ENCODE assay signal across 11 cellular contexts in the genomic region with DNA sequence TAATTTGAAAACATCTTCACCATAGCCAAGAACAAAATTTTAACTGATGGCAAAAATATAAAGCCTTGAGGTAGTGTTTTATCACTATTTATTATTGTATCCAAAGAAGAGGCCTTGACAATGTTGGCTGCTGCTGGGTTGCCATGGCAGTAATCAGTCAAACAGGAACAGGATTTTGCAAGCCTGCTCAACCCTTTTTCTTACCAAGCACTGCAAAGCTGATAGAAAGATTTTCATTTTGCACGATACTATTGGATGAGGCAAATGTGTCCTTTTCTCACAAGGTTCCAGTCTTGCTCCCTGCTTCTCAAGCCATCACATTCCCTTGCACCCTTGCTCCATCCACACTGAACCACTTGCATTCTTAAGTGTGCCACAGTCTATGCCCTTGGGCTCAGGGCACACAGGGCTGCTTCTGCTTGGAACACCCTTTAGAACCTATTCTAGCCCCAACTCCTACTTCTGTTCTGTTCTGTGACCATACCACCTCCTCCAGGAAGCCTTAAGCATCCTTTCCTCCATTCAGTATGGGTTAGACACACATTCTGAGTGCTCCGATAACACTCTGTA.
DNase-seq lines count a peak whose midpoint lies in the region; ATAC-seq and TF ChIP-seq lines count a peak whose summit lies in the region.
"Had no signal": no experiment of that assay in that cellular context is flagged by ENCODE, and none has a peak within 500 bp of the region (broad histone marks: within the 10 kb centered on the region; RNA-seq: fewer than 3 reads in every experiment).

No MANE protein-coding gene starts in this region.

- H3K27ac ChIP-seq in trophoblast cell (ENCODE audit: low read depth, low read length) (no peak overlapping the region), suprapubic skin (no peak overlapping the region)
- H3K27ac ChIP-seq: neutrophil had no signal

- no peak overlapping the region for H4K8ac ChIP-seq in trophoblast cell (ENCODE audit: low read depth, low read length)

- no peak overlapping the region for H4K91ac ChIP-seq in trophoblast cell (ENCODE audit: low read depth, low read length)

- WGBS in trophoblast cell (ENCODE audit: extremely low coverage, insufficient coverage, insufficient read length), result no CpG with 5 or more reads among the region's 2 CpGs
- 55% methylated on average over 2 of the region's 2 CpGs for WGBS in suprapubic skin

- no peak overlapping the region for H3K23ac ChIP-seq in trophoblast cell (ENCODE audit: low read length)

- no peak overlapping the region for H2BK5ac ChIP-seq in trophoblast cell (ENCODE audit: low read depth, low read length, poor library complexity)

- TF ChIP-seq POLR2A in suprapubic skin (IDR thresholded peaks at IDR 0.05), result no peak

- no peak overlapping the region for H2AFZ ChIP-seq in trophoblast cell (ENCODE audit: insufficient read depth, low read length, poor library complexity)

- no peak overlapping the region for H2BK120ac ChIP-seq in trophoblast cell (ENCODE audit: insufficient read depth, low read length, poor library complexity)

- no peak overlapping the region for H3K14ac ChIP-seq in trophoblast cell (ENCODE audit: low read length)

- H3K79me1 ChIP-seq in trophoblast cell (ENCODE audit: low read length), result no peaks in the 10 kb centered on the region

- no peaks in the 10 kb centered on the region for H3K36me3 ChIP-seq in trophoblast cell (ENCODE audit: control insufficient read depth in 1 of 2, insufficient read depth in 2 of 2, low read length in 2 of 2)
- H3K36me3 ChIP-seq in suprapubic skin, result no peaks in the 10 kb centered on the region
- H3K36me3 ChIP-seq: neutrophil had no signal

- DNase-seq in HT-29 (ENCODE audit: low spot score), result peak; percentile 84
- peak; percentile 24 for DNase-seq in RPMI7951 (ENCODE audit: low read depth)
- peak; percentile 57 for DNase-seq in fibroblast of peridontal ligament (ENCODE audit: extremely low read depth)
- peak; percentile 7 to 49 for DNase-seq in trophoblast cell
- DNase-seq in AG08395 (ENCODE audit: low spot score), result no peak
- no peak for DNase-seq in suprapubic skin (ENCODE audit: low spot score in 2 of 2)
- DNase-seq: foreskin fibroblast, H7 had no signal

- H3K4ac ChIP-seq in trophoblast cell (ENCODE audit: low read depth, low read length), result no peak overlapping the region

- no peak overlapping the region for H3K18ac ChIP-seq in trophoblast cell (ENCODE audit: low read length)

- TF ChIP-seq CTCF in suprapubic skin (IDR thresholded peaks at IDR 0.05), result no peak

- H3K4me2 ChIP-seq in trophoblast cell (ENCODE audit: low read length), result no peak overlapping the region

- H3K27me3 ChIP-seq in trophoblast cell (ENCODE audit: insufficient read depth, low read length) (no peaks in the 10 kb centered on the region), suprapubic skin (no peaks in the 10 kb centered on the region)
- H3K27me3 ChIP-seq: neutrophil had no signal

- H3K4me3 ChIP-seq in trophoblast cell (ENCODE audit: low read depth, low read length) (no peak overlapping the region), suprapubic skin (no peak overlapping the region)

- no peak overlapping the region for H4K12ac ChIP-seq in trophoblast cell (ENCODE audit: low read depth, low read length)

- no peaks in the 10 kb centered on the region for H3K4me1 ChIP-seq in trophoblast cell (ENCODE audit: control insufficient read depth in 1 of 2, insufficient read depth in 2 of 2, low read length in 2 of 2)
- H3K4me1 ChIP-seq in suprapubic skin, result peaks cover 10% of the 10 kb centered on the region

- ATAC-seq in GM19397 (IDR thresholded peaks at IDR 0.05; ENCODE audit: unreplicated experiment), result no peak
- ATAC-seq: Panc1 had no signal

- H3K9me3 ChIP-seq in trophoblast cell (ENCODE audit: insufficient read depth, low read depth, low read length) (no peaks in the 10 kb centered on the region), suprapubic skin (no peaks in the 10 kb centered on the region)
- H3K9me3 ChIP-seq: neutrophil had no signal

- TF ChIP-seq EP300 in suprapubic skin (IDR thresholded peaks at IDR 0.05), result no peak

- H2AK5ac ChIP-seq in trophoblast cell (ENCODE audit: low read length), result no peak overlapping the region

- no peak overlapping the region for H2BK12ac ChIP-seq in trophoblast cell (ENCODE audit: low read length)

- H3K9ac ChIP-seq in trophoblast cell (ENCODE audit: low read length), result no peak overlapping the region

- H3K79me2 ChIP-seq in trophoblast cell (ENCODE audit: control insufficient read depth, insufficient read depth, low read length, poor library complexity), result no peaks in the 10 kb centered on the region

Comparison
In these comparisons a context has a peak if more than half of its experiments do, and no peak if none do; other contexts are left out.
1. DNase-seq: peak in HT-29 (single experiment), RPMI7951 (single experiment), fibroblast of peridontal ligament (single experiment) and trophoblast cell (2 of 2); none in AG08395 (single experiment) and suprapubic skin (0 of 2).